Comparison of ENCODE assay signal across 28 cellular contexts in the genomic region with DNA sequence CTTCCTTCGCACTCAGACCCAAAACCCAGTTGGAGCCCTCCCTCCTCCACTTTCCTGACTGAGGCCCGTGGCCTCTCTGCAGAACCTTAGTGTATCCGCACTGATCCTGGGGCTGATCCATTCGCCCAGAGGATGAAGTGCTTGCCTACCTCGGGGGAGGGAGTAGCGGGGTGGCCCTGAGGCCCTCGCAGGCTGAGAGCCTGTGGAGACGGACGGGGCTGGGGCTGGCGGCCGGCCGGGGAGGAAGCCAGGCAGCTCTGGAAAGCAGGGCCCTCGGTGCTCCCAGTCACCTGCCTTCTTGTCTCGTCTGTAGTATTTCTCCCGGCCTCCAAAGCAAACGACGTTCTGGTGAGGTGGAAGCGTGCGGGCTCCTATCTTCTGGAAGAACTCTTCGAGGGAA. TPM values are rescaled to one million over a fixed set of nuclear protein-coding genes. Genes with fewer than 3 reads are reported as not detected.
DNase-seq lines count a peak whose midpoint lies in the region; ATAC-seq and TF ChIP-seq lines count a peak whose summit lies in the region.
"Had no signal": no experiment of that assay in that cellular context is flagged by ENCODE, and none has a peak within 500 bp of the region (broad histone marks: within the 10 kb centered on the region; RNA-seq: fewer than 3 reads in every experiment).

No MANE protein-coding gene starts in this region.

- H3K27me3 ChIP-seq in liver (ENCODE audit: control insufficient read depth in 4 of 4, insufficient read depth in 4 of 4, low read length in 3 of 4): no peaks in the 10 kb centered on the region

- peaks cover 0 to 31% (median 18%) of the 10 kb centered on the region in 4 donors for H3K4me1 ChIP-seq in liver (ENCODE audit: control insufficient read depth in 4 of 4, insufficient read depth in 4 of 4, low read length in 3 of 4)

- H3K9me3 Mint-ChIP-seq in activated naive CD4-positive, alpha-beta T cell treated with anti-CD3 and anti-CD28 coated beads, Interleukin-2, amount 50 U/mL, for 24 hours: no peaks in the 10 kb centered on the region
- peaks cover 6 to 13% of the 10 kb centered on the region in 2 donors for H3K9me3 Mint-ChIP-seq in activated naive CD4-positive, alpha-beta T cell treated with anti-CD3 and anti-CD28 coated beads, Interleukin-2, amount 50 U/mL, for 72 hours
- peaks cover 13% of the 10 kb centered on the region for H3K9me3 Mint-ChIP-seq in stimulated activated effector memory CD8-positive, alpha-beta T cell treated with anti-CD3 and anti-CD28 coated beads, Interleukin-12 subunit alpha, Interleukin-12 subunit beta, amount 100 ng/mL, for 72 hours
- no peaks in the 10 kb centered on the region for H3K9me3 Mint-ChIP-seq in endothelial cell (ENCODE audit: unreplicated experiment)

- H3K4me3 Mint-ChIP-seq in activated naive CD4-positive, alpha-beta T cell treated with anti-CD3 and anti-CD28 coated beads, Interleukin-2, amount 50 U/mL, for 24 hours: no peak overlapping the region
- H3K4me3 Mint-ChIP-seq in stimulated activated effector memory CD8-positive, alpha-beta T cell treated with anti-CD3 and anti-CD28 coated beads, Interleukin-12 subunit alpha, Interleukin-12 subunit beta, amount 100 ng/mL, for 72 hours: no peak overlapping the region
- H3K4me3 Mint-ChIP-seq in endothelial cell (ENCODE audit: unreplicated experiment): no peak overlapping the region
- H3K4me3 Mint-ChIP-seq: CD4-positive, alpha-beta T cell had no signal

- peaks cover 27% of the 10 kb centered on the region for H3K4me1 Mint-ChIP-seq in activated naive CD4-positive, alpha-beta T cell treated with anti-CD3 and anti-CD28 coated beads, Interleukin-2, amount 50 U/mL, for 24 hours
- peaks cover 33% of the 10 kb centered on the region for H3K4me1 Mint-ChIP-seq in stimulated activated effector memory CD8-positive, alpha-beta T cell treated with anti-CD3 and anti-CD28 coated beads, Interleukin-12 subunit alpha, Interleukin-12 subunit beta, amount 100 ng/mL, for 72 hours
- peaks cover 4% of the 10 kb centered on the region for H3K4me1 Mint-ChIP-seq in endothelial cell (ENCODE audit: unreplicated experiment)

- no peak for TF ChIP-seq RAD21 in liver (IDR thresholded peaks at IDR 0.05)

- H3K36me3 Mint-ChIP-seq in activated naive CD4-positive, alpha-beta T cell treated with anti-CD3 and anti-CD28 coated beads, Interleukin-2, amount 50 U/mL, for 24 hours: no peaks in the 10 kb centered on the region
- H3K36me3 Mint-ChIP-seq in activated naive CD4-positive, alpha-beta T cell treated with anti-CD3 and anti-CD28 coated beads, Interleukin-2, amount 50 U/mL, for 72 hours: peaks cover 11 to 13% of the 10 kb centered on the region in 2 donors
- H3K36me3 Mint-ChIP-seq in stimulated activated effector memory CD8-positive, alpha-beta T cell treated with anti-CD3 and anti-CD28 coated beads, Interleukin-12 subunit alpha, Interleukin-12 subunit beta, amount 100 ng/mL, for 72 hours: peaks cover 22% of the 10 kb centered on the region
- peaks cover 3% of the 10 kb centered on the region for H3K36me3 Mint-ChIP-seq in endothelial cell (ENCODE audit: low read depth, unreplicated experiment)

- DNase-seq in activated naive CD4-positive, alpha-beta T cell treated with anti-CD3 and anti-CD28 coated beads, Interleukin-2, amount 50 U/mL, for 72 hours (ENCODE audit: low spot score in 2 of 2): no peak
- DNase-seq in ecto neural progenitor cell (ENCODE audit: low spot score): peak; percentile 55
- DNase-seq in stimulated activated effector memory CD8-positive, alpha-beta T cell treated with anti-CD3 and anti-CD28 coated beads, Interleukin-12 subunit alpha, Interleukin-12 subunit beta, amount 100 ng/mL, for 72 hours (ENCODE audit: low spot score in 2 of 2): no peak
- no peak for DNase-seq in NCI-H1048 (lab: John Stamatoyannopoulos, UW)
- no peak for DNase-seq in endothelial cell (ENCODE audit: low spot score)
- DNase-seq: 8988T; ACHN; CD4-positive, alpha-beta T cell; COR-L47; MV-4-11; NCI-H1105 treated with DMSO at 0.1 percent for 48 hours; NCI-H1694; NCI-H2029 treated with DMSO at 0.1 percent for 48 hours; NCI-H446 treated with DMSO at 0.1 percent for 48 hours; NCI-H526; SHP77 had no signal

- peak overlapping the region in 1 of 2 donors; percentile 66 for H3K9ac ChIP-seq in liver (ENCODE audit: low read depth in 1 of 2, low read length in 2 of 2)
- H3K9ac ChIP-seq: BLaER1 had no signal

- ATAC-seq in activated naive CD4-positive, alpha-beta T cell treated with anti-CD3 and anti-CD28 coated beads, Interleukin-2, amount 50 U/mL, for 72 hours: no peak
- no peak for ATAC-seq in stimulated activated effector memory CD8-positive, alpha-beta T cell treated with anti-CD3 and anti-CD28 coated beads, Interleukin-12 subunit alpha, Interleukin-12 subunit beta, amount 100 ng/mL, for 72 hours
- no peak for ATAC-seq in GM18520 (IDR thresholded peaks at IDR 0.05; ENCODE audit: unreplicated experiment)
- ATAC-seq: K562, Panc1 had no signal

- WGBS in liver: 61% methylated on average over 20 of the region's 20 CpGs

- H3K27ac ChIP-seq in liver (ENCODE audit: low read depth in 1 of 2, low read length in 2 of 2): peak overlapping the region; percentile 89 to 97
- H3K27ac ChIP-seq: BLaER1, RWPE1 had no signal

- TF ChIP-seq CTCF in liver (IDR thresholded peaks at IDR 0.05; ENCODE audit: low read depth, low read length, missing input control) (no peak), endothelial cell (IDR thresholded peaks at IDR 0.05; ENCODE audit: unreplicated experiment) (no peak)

- peak overlapping the region; percentile 35 to 62 (median 50) for H3K4me3 ChIP-seq in liver (ENCODE audit: low read depth in 1 of 3, low read length in 3 of 3)
- H3K4me3 ChIP-seq: BLaER1, K562 had no signal

- no peaks in the 10 kb centered on the region for H3K27me3 Mint-ChIP-seq in activated naive CD4-positive, alpha-beta T cell treated with anti-CD3 and anti-CD28 coated beads, Interleukin-2, amount 50 U/mL, for 24 hours
- H3K27me3 Mint-ChIP-seq in endothelial cell (ENCODE audit: unreplicated experiment): peaks cover 16% of the 10 kb centered on the region
- H3K27me3 Mint-ChIP-seq: CD4-positive, alpha-beta T cell had no signal

- peaks cover 0 to 5% (median 2%) of the 10 kb centered on the region in 4 donors for H3K36me3 ChIP-seq in liver (ENCODE audit: control insufficient read depth in 4 of 4, insufficient read depth in 3 of 4, low read depth in 1 of 4, low read length in 3 of 4)
- H3K36me3 ChIP-seq: BLaER1 had no signal

- peak overlapping the region; percentile 51 for H3K27ac Mint-ChIP-seq in activated naive CD4-positive, alpha-beta T cell treated with anti-CD3 and anti-CD28 coated beads, Interleukin-2, amount 50 U/mL, for 24 hours
- no peak overlapping the region for H3K27ac Mint-ChIP-seq in activated naive CD4-positive, alpha-beta T cell treated with anti-CD3 and anti-CD28 coated beads, Interleukin-2, amount 50 U/mL, for 72 hours
- peak overlapping the region; percentile 65 for H3K27ac Mint-ChIP-seq in stimulated activated effector memory CD8-positive, alpha-beta T cell treated with anti-CD3 and anti-CD28 coated beads, Interleukin-12 subunit alpha, Interleukin-12 subunit beta, amount 100 ng/mL, for 72 hours
- no peak overlapping the region for H3K27ac Mint-ChIP-seq in endothelial cell (ENCODE audit: unreplicated experiment)
- H3K27ac Mint-ChIP-seq: CD4-positive, alpha-beta T cell had no signal

- H3K9me3 ChIP-seq in liver (ENCODE audit: control insufficient read depth in 4 of 4, low read length in 3 of 4): no peaks in the 10 kb centered on the region
- H3K9me3 ChIP-seq: BLaER1 had no signal

TF ChIP-seq in liver, 16 proteins besides CTCF, POLR2A, EP300 and RAD21 (continues in another document):
- TF ChIP-seq GABPA (IDR thresholded peaks at IDR 0.05 in 1 of 2, conservative IDR thresholded peaks at IDR 0.05 in 1 of 2) (no peak), RXRA (IDR thresholded peaks at IDR 0.05) (no peak), NR2F2 (IDR thresholded peaks at IDR 0.05) (no peak), FOXA2 (IDR thresholded peaks at IDR 0.05) (no peak), SP1 (IDR thresholded peaks at IDR 0.05) (no peak), TAF1 (conservative IDR thresholded peaks at IDR 0.05) (no peak)

RNA-seq across cellular contexts. Expression of gene PROZ, which starts 1.3 kb away (rescaled TPM):
- total RNA-seq in activated naive CD4-positive, alpha-beta T cell treated with anti-CD3 and anti-CD28 coated beads, Interleukin-2, amount 50 U/mL, for 72 hours: under 1 TPM in 1 of 2 donors, not detected in 1; 0.25 TPM
- 10 to 100 TPM; 10.6 to 36.6 TPM for total RNA-seq in liver
- polyA plus RNA-seq in liver: 10 to 100 TPM; 23.9 to 40.7 TPM
- not detected for total RNA-seq in endothelial cell (ENCODE audit: unreplicated experiment)
- total RNA-seq: CD4-positive, alpha-beta T cell; H1; HT1080; K562; LHCN-M2; MCF 10A; OCI-LY7 had no signal
- polyA plus RNA-seq: H1, K562 had no signal

RNA-seq across cellular contexts. Expression of gene F10, which starts 37.1 kb away (rescaled TPM):
- not detected for total RNA-seq in activated naive CD4-positive, alpha-beta T cell treated with anti-CD3 and anti-CD28 coated beads, Interleukin-2, amount 50 U/mL, for 72 hours
- total RNA-seq in liver: 100 to 1,000 TPM in 1 of 2 donors, 10 to 100 TPM in 1; 85.3 to 110 TPM
- polyA plus RNA-seq in liver: 100 to 1,000 TPM; 124 to 199 TPM
- 0.23 TPM for total RNA-seq in endothelial cell (ENCODE audit: unreplicated experiment)
- total RNA-seq: CD4-positive, alpha-beta T cell; HT1080; MCF 10A; OCI-LY7 had no signal

RNA-seq across cellular contexts. Expression of gene PCID2, which starts 48.8 kb away (rescaled TPM):
- total RNA-seq in activated naive CD4-positive, alpha-beta T cell treated with anti-CD3 and anti-CD28 coated beads, Interleukin-2, amount 50 U/mL, for 72 hours: 10 to 100 TPM; 39.9 to 71.3 TPM
- total RNA-seq in liver: 10 to 100 TPM; 30.6 to 39.1 TPM
- 10 to 100 TPM; 13.8 to 14.7 TPM for polyA plus RNA-seq in liver
- total RNA-seq in endothelial cell (ENCODE audit: unreplicated experiment): 44.3 TPM

RNA-seq across cellular contexts. Expression of gene CUL4A, which starts 49.7 kb away (rescaled TPM):
- total RNA-seq in activated naive CD4-positive, alpha-beta T cell treated with anti-CD3 and anti-CD28 coated beads, Interleukin-2, amount 50 U/mL, for 72 hours: 10 to 100 TPM; 59.7 to 87.1 TPM
- total RNA-seq in liver: 10 to 100 TPM; 64.1 to 89.4 TPM
- 10 to 100 TPM; 19.9 to 27.7 TPM for polyA plus RNA-seq in liver
- 55.8 TPM for total RNA-seq in endothelial cell (ENCODE audit: unreplicated experiment)

RNA-seq across cellular contexts. Expression of gene F7, which starts 54.1 kb away (rescaled TPM):
- total RNA-seq in activated naive CD4-positive, alpha-beta T cell treated with anti-CD3 and anti-CD28 coated beads, Interleukin-2, amount 50 U/mL, for 72 hours: not detected
- total RNA-seq in liver (10 to 100 TPM; 52.5 to 80.0 TPM), endothelial cell (ENCODE audit: unreplicated experiment) (not detected)
- polyA plus RNA-seq in liver: 10 to 100 TPM; 46.6 to 92.6 TPM
- total RNA-seq: CD4-positive, alpha-beta T cell; K562; LHCN-M2; MCF 10A; OCI-LY7 had no signal
- polyA plus RNA-seq: K562 had no signal

Comparison
In these comparisons a context has a peak if more than half of its experiments do, and no peak if none do; other contexts are left out.
1. H3K27ac Mint-ChIP-seq: peak in activated naive CD4-positive, alpha-beta T cell treated with anti-CD3 and anti-CD28 coated beads, Interleukin-2, amount 50 U/mL, for 24 hours (single experiment) and stimulated activated effector memory CD8-positive, alpha-beta T cell treated with anti-CD3 and anti-CD28 coated beads, Interleukin-12 subunit alpha, Interleukin-12 subunit beta, amount 100 ng/mL, for 72 hours (single experiment); none in activated naive CD4-positive, alpha-beta T cell treated with anti-CD3 and anti-CD28 coated beads, Interleukin-2, amount 50 U/mL, for 72 hours (0 of 2) and endothelial cell (single experiment).
2. RNA of gene PROZ, which starts 1.3 kb away (total RNA-seq): 10.6 to 36.6 TPM in liver; 0.25 TPM in activated naive CD4-positive, alpha-beta T cell treated with anti-CD3 and anti-CD28 coated beads, Interleukin-2, amount 50 U/mL, for 72 hours and not detected in endothelial cell (single experiment); every median in the first group is over 4 times any median in the second.
3. RNA of gene F10, which starts 37.1 kb away (total RNA-seq): 85.3 to 110 TPM in liver; 0.23 TPM in endothelial cell (single experiment) and not detected in activated naive CD4-positive, alpha-beta T cell treated with anti-CD3 and anti-CD28 coated beads, Interleukin-2, amount 50 U/mL, for 72 hours; every median in the first group is over 10 times any median in the second.